In genomic region chr1:39076127-39076798, GRCh38 we compare ENCODE assay signal across 11 cellular contexts. TPM values are rescaled to one million over a fixed set of nuclear protein-coding genes. Genes with fewer than 3 reads are reported as not detected.
DNase-seq lines count a peak whose midpoint lies in the region; ATAC-seq and TF ChIP-seq lines count a peak whose summit lies in the region.
"Had no signal": no experiment of that assay in that cellular context is flagged by ENCODE, and none has a peak within 500 bp of the region (broad histone marks: within the 10 kb centered on the region; RNA-seq: fewer than 3 reads in every experiment).

No MANE protein-coding gene starts in this region.

- no peaks in the 10 kb centered on the region for H3K36me3 ChIP-seq in thoracic aorta
- H3K36me3 ChIP-seq in colonic mucosa = no peaks in the 10 kb centered on the region

- H3K27ac ChIP-seq in cingulate gyrus (ENCODE audit: low read depth, low read length) = peak overlapping the region; percentile 43
- H3K27ac ChIP-seq in thoracic aorta = peak overlapping the region in 1 of 2 donors; percentile 22
- no peak overlapping the region for H3K27ac ChIP-seq in colonic mucosa

- H3K4me3 ChIP-seq in thoracic aorta = no peak overlapping the region
- no peak overlapping the region for H3K4me3 ChIP-seq in colonic mucosa

- H3K4me3 Mint-ChIP-seq in activated CD4-positive, alpha-beta memory T cell treated with anti-CD3 and anti-CD28 coated beads for 36 hours = no peak overlapping the region

- no peak for TF ChIP-seq CTCF in thoracic aorta (IDR thresholded peaks at IDR 0.05)
- no peak for TF ChIP-seq CTCF in colonic mucosa (IDR thresholded peaks at IDR 0.05)

- no peak overlapping the region for H3K9ac ChIP-seq in colonic mucosa (ENCODE audit: low read depth in 2 of 2, low read length in 2 of 2)

- H3K9me3 ChIP-seq in thoracic aorta = no peaks in the 10 kb centered on the region
- no peaks in the 10 kb centered on the region for H3K9me3 ChIP-seq in colonic mucosa

- H3K27me3 ChIP-seq in thoracic aorta (replicated peaks; ENCODE audit: insufficient read depth) (no peaks in the 10 kb centered on the region), colonic mucosa (peaks cover 6% of the 10 kb centered on the region)

- H3K9me3 Mint-ChIP-seq in activated CD4-positive, alpha-beta memory T cell treated with anti-CD3 and anti-CD28 coated beads for 36 hours = peaks cover 7% of the 10 kb centered on the region

- no peak for ATAC-seq in left colon
- peak; percentile 45 for ATAC-seq in thoracic aorta (ENCODE audit: insufficient number of reproducible peaks, low FRiP score, low read depth)
- ATAC-seq in HG03457 (IDR thresholded peaks at IDR 0.05; ENCODE audit: unreplicated experiment) = no peak

- POLR2A ChIA-PET in activated CD4-positive, alpha-beta memory T cell treated with anti-CD3 and anti-CD28 coated beads for 36 hours (lab: Charles Lee) = interaction anchor here (1.1 kb wide), 1 partner anchor 18 kb away, joined by 3 read pairs; no protein-coding TSS in a partner anchor

- H3K4me1 ChIP-seq in thoracic aorta (ENCODE audit: control insufficient read depth in 1 of 2, low read depth in 2 of 2) (peaks cover 8 to 16% of the 10 kb centered on the region in 2 donors), colonic mucosa (no peaks in the 10 kb centered on the region)

- CTCF ChIA-PET in activated CD4-positive, alpha-beta memory T cell treated with anti-CD3 and anti-CD28 coated beads for 36 hours (lab: Charles Lee) = interaction anchor here (2.7 kb wide), 1 partner anchor 23 kb away, joined by 7 read pairs; no protein-coding TSS in a partner anchor

- intact Hi-C loops in left colon (cut with DNase I, micrococcal nuclease) = no loop called here
- intact Hi-C loops in colonic mucosa (cut with DNase I) = no loop called here
- intact Hi-C loops in activated CD4-positive, alpha-beta memory T cell treated with anti-CD3 and anti-CD28 coated beads for 36 hours (cut with micrococcal nuclease) = no loop called here

- no peaks in the 10 kb centered on the region for H3K36me3 Mint-ChIP-seq in activated CD4-positive, alpha-beta memory T cell treated with anti-CD3 and anti-CD28 coated beads for 36 hours

- peak; percentile 4 to 63 for DNase-seq in NCI-H446 (lab: John Stamatoyannopoulos, UW)
- peak; percentile 39 to 45 for DNase-seq in left colon
- no peak for DNase-seq in thoracic aorta (ENCODE audit: low spot score)
- no peak for DNase-seq in activated CD4-positive, CD25-positive, alpha-beta regulatory T cell treated with anti-CD3 and anti-CD28 coated beads, Interleukin-2, amount 50 U/mL, for 72 hours
- DNase-seq in colonic mucosa = no peak
- DNase-seq in activated CD4-positive, alpha-beta memory T cell treated with anti-CD3 and anti-CD28 coated beads for 36 hours = no peak
- DNase-seq: GF-D8, NCI-H1417, SIG-M5 had no signal

- peaks cover 2% of the 10 kb centered on the region for H3K4me1 Mint-ChIP-seq in activated CD4-positive, alpha-beta memory T cell treated with anti-CD3 and anti-CD28 coated beads for 36 hours (ENCODE audit: low read depth)

- peaks cover 9% of the 10 kb centered on the region for H3K27me3 Mint-ChIP-seq in activated CD4-positive, alpha-beta memory T cell treated with anti-CD3 and anti-CD28 coated beads for 36 hours

- H3K27ac Mint-ChIP-seq in activated CD4-positive, alpha-beta memory T cell treated with anti-CD3 and anti-CD28 coated beads for 36 hours = no peak overlapping the region

RNA-seq across cellular contexts. Expression of gene NDUFS5, which starts 50.1 kb away (rescaled TPM):
- 100 to 1,000 TPM; 171 to 193 TPM for total RNA-seq in left colon
- 100 to 1,000 TPM; 258 to 346 TPM for total RNA-seq in thoracic aorta
- 100 to 1,000 TPM; 229 to 270 TPM for total RNA-seq in colonic mucosa
- 100 to 1,000 TPM; 238 to 240 TPM for total RNA-seq in activated CD4-positive, alpha-beta memory T cell treated with anti-CD3 and anti-CD28 coated beads for 36 hours

Comparison
In these comparisons a context has a peak if more than half of its experiments do, and no peak if none do; other contexts are left out.
1. DNase-seq: peak in NCI-H446 (2 of 2) and left colon (2 of 2); none in thoracic aorta (single experiment), activated CD4-positive, CD25-positive, alpha-beta regulatory T cell treated with anti-CD3 and anti-CD28 coated beads, Interleukin-2, amount 50 U/mL, for 72 hours (single experiment), colonic mucosa (single experiment) and activated CD4-positive, alpha-beta memory T cell treated with anti-CD3 and anti-CD28 coated beads for 36 hours (single experiment).